ENCODE assay signal across 16 cellular contexts in genomic region chr1:186409091-186409490, GRCh38. TPM values are rescaled to one million over a fixed set of nuclear protein-coding genes. Genes with fewer than 3 reads are reported as not detected.
DNase-seq lines count a peak whose midpoint lies in the region; ATAC-seq and TF ChIP-seq lines count a peak whose summit lies in the region.
"Had no signal": no experiment of that assay in that cellular context is flagged by ENCODE, and none has a peak within 500 bp of the region (broad histone marks: within the 10 kb centered on the region; RNA-seq: fewer than 3 reads in every experiment).

No MANE protein-coding gene starts in this region.

- H3K27me3 Mint-ChIP-seq in activated CD8-positive, alpha-beta T cell treated with anti-CD3 and anti-CD28 coated beads for 36 hours = no peaks in the 10 kb centered on the region

- H3K4me1 Mint-ChIP-seq in activated CD8-positive, alpha-beta T cell treated with anti-CD3 and anti-CD28 coated beads for 36 hours (ENCODE audit: low read depth) = no peaks in the 10 kb centered on the region

- CTCF ChIA-PET in activated CD8-positive, alpha-beta T cell treated with anti-CD3 and anti-CD28 coated beads for 36 hours (lab: Charles Lee) = interaction anchor here (1.7 kb wide), 1 partner anchor 16 kb away, joined by 5 read pairs; no protein-coding TSS in a partner anchor

- intact Hi-C loops in activated CD8-positive, alpha-beta T cell treated with anti-CD3 and anti-CD28 coated beads for 36 hours (cut with micrococcal nuclease) = no loop called here

- H3K36me3 Mint-ChIP-seq in activated CD8-positive, alpha-beta T cell treated with anti-CD3 and anti-CD28 coated beads for 36 hours (ENCODE audit: low read depth) = peaks cover 21% of the 10 kb centered on the region

- no peaks in the 10 kb centered on the region for H3K9me3 Mint-ChIP-seq in activated CD8-positive, alpha-beta T cell treated with anti-CD3 and anti-CD28 coated beads for 36 hours

- no peak overlapping the region for H3K27ac Mint-ChIP-seq in activated CD8-positive, alpha-beta T cell treated with anti-CD3 and anti-CD28 coated beads for 36 hours

- DNase-seq in GM13977 (ENCODE audit: low spot score) = peak; percentile 36
- DNase-seq in GM20000 (ENCODE audit: low spot score) = peak; percentile 36
- peak; percentile 47 for DNase-seq in NAMALWA (ENCODE audit: low spot score)
- DNase-seq in activated CD8-positive, alpha-beta T cell treated with anti-CD3 and anti-CD28 coated beads for 36 hours = no peak
- no peak for DNase-seq in DMS153 treated with DMSO at 0.1 percent for 48 hours (lab: John Stamatoyannopoulos, UW; ENCODE audit: unreplicated experiment)
- no peak for DNase-seq in medulla oblongata (ENCODE audit: extremely low spot score)
- DNase-seq: activated naive CD4-positive, alpha-beta T cell treated with Interleukin-2 at 50 U/mL for 16 hours; NCI-H1694; NCI-H748 treated with DMSO at 0.1 percent for 48 hours had no signal

- no peak overlapping the region for H3K4me3 Mint-ChIP-seq in activated CD8-positive, alpha-beta T cell treated with anti-CD3 and anti-CD28 coated beads for 36 hours

- in situ Hi-C loops in GM13977 (cut with MboI; ENCODE audit: low pct_unique_long_range_greater_than_20kb, low sequenced_read_pairs, unreplicated experiment) = no loop called here

- TF ChIP-seq CTCF in GM13977 (IDR thresholded peaks at IDR 0.05; ENCODE audit: extremely low read depth, insufficient read depth, missing control alignments) (no peak), GM20000 (IDR thresholded peaks at IDR 0.05; ENCODE audit: extremely low read depth, missing control alignments) (no peak)
- no peak for TF ChIP-seq CTCF in activated CD8-positive, alpha-beta T cell treated with anti-CD3 and anti-CD28 coated beads for 36 hours (IDR thresholded peaks at IDR 0.05)

- POLR2A ChIA-PET in activated CD8-positive, alpha-beta T cell treated with anti-CD3 and anti-CD28 coated beads for 36 hours (lab: Charles Lee) = interaction anchor here (1.2 kb wide), 1 partner anchor 34 kb away, joined by 3 read pairs; the partner anchor contains the start of gene TPR

- ATAC-seq in HG02885 (IDR thresholded peaks at IDR 0.05; ENCODE audit: poor library complexity, unreplicated experiment) (peak; percentile 65), GM18868 (IDR thresholded peaks at IDR 0.05; ENCODE audit: unreplicated experiment) (no peak)
- ATAC-seq in activated CD8-positive, alpha-beta T cell treated with anti-CD3 and anti-CD28 coated beads for 36 hours = no peak

RNA-seq across cellular contexts. Expression of gene ODR4, which starts 33.5 kb away (rescaled TPM):
- total RNA-seq in activated CD8-positive, alpha-beta T cell treated with anti-CD3 and anti-CD28 coated beads for 36 hours = 10 to 100 TPM; 13.4 to 13.6 TPM

RNA-seq across cellular contexts. Expression of gene TPR, which starts 34.0 kb away (rescaled TPM):
- 100 to 1,000 TPM; 120 to 139 TPM for total RNA-seq in activated CD8-positive, alpha-beta T cell treated with anti-CD3 and anti-CD28 coated beads for 36 hours

RNA-seq across cellular contexts. Expression of gene PDC, which starts 51.8 kb away (rescaled TPM):
- not detected for total RNA-seq in activated CD8-positive, alpha-beta T cell treated with anti-CD3 and anti-CD28 coated beads for 36 hours
- total RNA-seq: breast epithelium, myocyte, prostate gland, SK-MEL-5, urinary bladder had no signal

Comparison
In these comparisons a context has a peak if more than half of its experiments do, and no peak if none do; other contexts are left out.
1. DNase-seq: peak in GM13977 (single experiment), GM20000 (single experiment) and NAMALWA (single experiment); none in activated CD8-positive, alpha-beta T cell treated with anti-CD3 and anti-CD28 coated beads for 36 hours (single experiment), DMS153 treated with DMSO at 0.1 percent for 48 hours (single experiment) and medulla oblongata (single experiment).